In genomic region chr5:158435161-158435616, GRCh38 we compare ENCODE assay signal across 9 cellular contexts.
DNase-seq lines count a peak whose midpoint lies in the region; ATAC-seq and TF ChIP-seq lines count a peak whose summit lies in the region.
"Had no signal": no experiment of that assay in that cellular context is flagged by ENCODE, and none has a peak within 500 bp of the region (broad histone marks: within the 10 kb centered on the region; RNA-seq: fewer than 3 reads in every experiment).

No MANE protein-coding gene starts in this region.

- intact Hi-C loops in activated CD8-positive, alpha-beta T cell treated with anti-CD3 and anti-CD28 coated beads for 36 hours (cut with micrococcal nuclease), result loop anchor here (10.0 kb wide), 1 partner anchor 110 kb away; no protein-coding TSS in a partner anchor

- peak; percentile 72 for ATAC-seq in HG03139 (IDR thresholded peaks at IDR 0.05; ENCODE audit: unreplicated experiment)
- peak; percentile 74 for ATAC-seq in activated CD8-positive, alpha-beta T cell treated with anti-CD3 and anti-CD28 coated beads for 36 hours
- ATAC-seq: A549 had no signal

- POLR2A ChIA-PET in activated CD8-positive, alpha-beta T cell treated with anti-CD3 and anti-CD28 coated beads for 36 hours (lab: Charles Lee), result interaction anchor here (1.0 kb wide), 1 partner anchor 78 kb away, joined by 3 read pairs; no protein-coding TSS in a partner anchor

- H3K27ac Mint-ChIP-seq in activated CD8-positive, alpha-beta T cell treated with anti-CD3 and anti-CD28 coated beads for 36 hours, result peak overlapping the region; percentile 92

- H3K27me3 Mint-ChIP-seq in activated CD8-positive, alpha-beta T cell treated with anti-CD3 and anti-CD28 coated beads for 36 hours, result no peaks in the 10 kb centered on the region

- peaks cover 10% of the 10 kb centered on the region for H3K9me3 Mint-ChIP-seq in activated CD8-positive, alpha-beta T cell treated with anti-CD3 and anti-CD28 coated beads for 36 hours

- H3K4me1 Mint-ChIP-seq in activated CD8-positive, alpha-beta T cell treated with anti-CD3 and anti-CD28 coated beads for 36 hours (ENCODE audit: low read depth), result peaks cover 58% of the 10 kb centered on the region

- no peak for TF ChIP-seq CTCF in activated CD8-positive, alpha-beta T cell treated with anti-CD3 and anti-CD28 coated beads for 36 hours (IDR thresholded peaks at IDR 0.05)

- CTCF ChIA-PET in activated CD8-positive, alpha-beta T cell treated with anti-CD3 and anti-CD28 coated beads for 36 hours (lab: Charles Lee), result interaction anchor here (2.1 kb wide), 1 partner anchor 11 kb away, joined by 5 read pairs; no protein-coding TSS in a partner anchor

- peak overlapping the region; percentile 51 for H3K4me3 Mint-ChIP-seq in activated CD8-positive, alpha-beta T cell treated with anti-CD3 and anti-CD28 coated beads for 36 hours

- H3K36me3 Mint-ChIP-seq in activated CD8-positive, alpha-beta T cell treated with anti-CD3 and anti-CD28 coated beads for 36 hours (ENCODE audit: low read depth), result peaks cover 9% of the 10 kb centered on the region

- DNase-seq in NOMO-1 (lab: John Stamatoyannopoulos, UW; ENCODE audit: unreplicated experiment in 2 of 2) (peak; percentile 34 to 70), NOMO-1 treated with dmso at 0.1 percent for 144 hours (lab: John Stamatoyannopoulos, UW; ENCODE audit: unreplicated experiment) (no peak), H4 (ENCODE audit: low spot score) (no peak), DMS153 (lab: John Stamatoyannopoulos, UW) (no peak), DMS53 (lab: John Stamatoyannopoulos, UW) (no peak)
- DNase-seq in activated CD8-positive, alpha-beta T cell treated with anti-CD3 and anti-CD28 coated beads for 36 hours, result peak; percentile 73
- DNase-seq in stimulated activated CD4-positive, alpha-beta T cell treated with anti-CD3 and anti-CD28 coated beads, Interleukin-1b, Interleukin-23, amount 100 ng/mL, for 4 hours (ENCODE audit: low read depth in 2 of 2), result peak; percentile 6 to 14

Comparison
In these comparisons a context has a peak if more than half of its experiments do, and no peak if none do; other contexts are left out.
1. DNase-seq: peak in NOMO-1 (2 of 2), activated CD8-positive, alpha-beta T cell treated with anti-CD3 and anti-CD28 coated beads for 36 hours (single experiment) and stimulated activated CD4-positive, alpha-beta T cell treated with anti-CD3 and anti-CD28 coated beads, Interleukin-1b, Interleukin-23, amount 100 ng/mL, for 4 hours (2 of 2); none in NOMO-1 treated with dmso at 0.1 percent for 144 hours (single experiment), H4 (single experiment), DMS153 (single experiment) and DMS53 (single experiment).